ENCODE assay signal across 8 cellular contexts in the genomic region with DNA sequence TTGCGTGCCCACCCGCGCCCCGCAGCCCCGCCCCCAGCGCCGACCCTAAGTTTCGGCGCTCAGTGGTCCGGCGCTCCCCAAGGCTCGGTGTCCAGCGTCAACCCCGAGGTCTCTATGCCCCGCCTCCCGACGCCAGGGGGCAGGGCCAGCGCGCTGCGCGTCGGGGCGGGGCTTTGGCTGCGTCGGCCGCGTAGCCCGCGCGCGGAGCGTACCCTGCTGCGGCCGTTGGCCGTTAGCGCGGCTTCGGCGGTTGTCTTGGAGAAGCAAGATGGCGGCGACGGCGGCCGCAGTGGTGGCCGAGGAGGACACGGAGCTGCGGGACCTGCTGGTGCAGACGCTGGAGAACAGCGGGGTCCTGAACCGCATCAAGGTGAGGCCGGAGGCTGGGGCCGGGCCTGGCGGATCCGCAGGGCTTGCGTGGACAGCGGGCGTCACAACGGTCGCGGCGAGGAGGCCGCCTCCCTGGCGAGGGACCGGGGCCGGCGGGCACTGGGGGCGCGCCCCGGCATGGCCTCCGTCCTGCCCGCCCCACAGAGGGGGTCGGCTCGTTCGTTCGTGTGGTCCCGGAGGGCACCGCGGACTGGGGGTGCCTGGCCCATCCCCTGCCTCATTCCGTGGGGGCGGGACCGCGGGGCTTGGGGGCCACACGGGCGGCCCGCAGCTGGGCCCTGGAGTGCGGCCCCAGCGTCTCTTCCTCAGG. TPM values are rescaled to one million over a fixed set of nuclear protein-coding genes. Genes with fewer than 3 reads are reported as not detected.
A peak's percentile ranks its signal among the peaks of the same experiment; 100 is the strongest.
DNase-seq lines count a peak whose midpoint lies in the region; FAIRE-seq and TF ChIP-seq lines count a peak whose summit lies in the region.

A gene with protein sequence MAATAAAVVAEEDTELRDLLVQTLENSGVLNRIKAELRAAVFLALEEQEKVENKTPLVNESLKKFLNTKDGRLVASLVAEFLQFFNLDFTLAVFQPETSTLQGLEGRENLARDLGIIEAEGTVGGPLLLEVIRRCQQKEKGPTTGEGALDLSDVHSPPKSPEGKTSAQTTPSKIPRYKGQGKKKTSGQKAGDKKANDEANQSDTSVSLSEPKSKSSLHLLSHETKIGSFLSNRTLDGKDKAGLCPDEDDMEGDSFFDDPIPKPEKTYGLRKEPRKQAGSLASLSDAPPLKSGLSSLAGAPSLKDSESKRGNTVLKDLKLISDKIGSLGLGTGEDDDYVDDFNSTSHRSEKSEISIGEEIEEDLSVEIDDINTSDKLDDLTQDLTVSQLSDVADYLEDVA (plus strand): TSS at position 253 of the 700 bp plus-strand sequence. CDS start 16 bp downstream, at position 269.

- no peaks in the 10 kb centered on the region for H3K9me3 ChIP-seq in CD4-positive, alpha-beta memory T cell (ENCODE audit: control insufficient read depth in 1 of 2, low read length in 2 of 2)
- H3K9me3 ChIP-seq in H1 (ENCODE audit: insufficient read depth in 2 of 2, low read depth in 1 of 2, low read length in 1 of 2) (no peaks in the 10 kb centered on the region), mesenchymal stem cell (ENCODE audit: control insufficient read depth, low read length) (no peaks in the 10 kb centered on the region)

- peak within 1 kb of the TSS; percentile 81 for H3K27ac ChIP-seq in CD4-positive, alpha-beta memory T cell (ENCODE audit: low read depth, low read length)
- peak within 1 kb of the TSS; percentile 68; the same call in 1 of the 2 replicates for H3K27ac ChIP-seq in H1 (ENCODE audit: low read depth, low read length)
- no peak within 1 kb of the TSS for H3K27ac ChIP-seq in mesenchymal stem cell (ENCODE audit: low read length, poor library complexity, severe bottlenecking)

- peak within 1 kb of the TSS; percentile 90 to 95 (median 94) for H3K4me3 Mint-ChIP-seq in CD4-positive, alpha-beta memory T cell

- H4K91ac ChIP-seq in H1 (replicated peaks; ENCODE audit: insufficient read length, low read length) (peak within 1 kb of the TSS; percentile 57), mesenchymal stem cell (ENCODE audit: low read length) (peak within 1 kb of the TSS; percentile 86)

- H3K4me3 ChIP-seq in CD4-positive, alpha-beta memory T cell (ENCODE audit: low read length in 2 of 2), result peak within 1 kb of the TSS; percentile 85 to 95
- H3K4me3 ChIP-seq in H1 (ENCODE audit: extremely low read depth in 1 of 4, insufficient read depth in 2 of 4, low read depth in 3 of 4, low read length in 4 of 4), result peak within 1 kb of the TSS; percentile 80 to 90 (median 85)
- H3K4me3 ChIP-seq in mesenchymal stem cell (ENCODE audit: insufficient read depth in 1 of 2, low read depth in 1 of 2, low read length in 2 of 2), result peak within 1 kb of the TSS; percentile 95 to 96

- TF ChIP-seq RAD21 in H1 (IDR thresholded peaks at IDR 0.05 in 1 of 2, conservative IDR thresholded peaks at IDR 0.05 in 1 of 2; ENCODE audit: low read depth in 2 of 2, low read length in 2 of 2), result no peak

- peak; percentile 81 to 89 (median 87) for DNase-seq in CD4-positive, alpha-beta memory T cell
- DNase-seq in GM20000 (ENCODE audit: low spot score), result peak; percentile 99
- peak; percentile 98 for DNase-seq in HT-29 (ENCODE audit: low spot score)
- DNase-seq in NOMO-1 (lab: John Stamatoyannopoulos, UW; ENCODE audit: unreplicated experiment in 2 of 2), result peak; percentile 93 to 97
- DNase-seq in activated CD8-positive, alpha-beta memory T cell treated with anti-CD3 and anti-CD28 coated beads for 4 hours (ENCODE audit: low read depth in 2 of 2), result peak; percentile 78 to 85
- peak; percentile 84 to 95 for DNase-seq in H1 (ENCODE audit: low read depth in 1 of 2, low spot score in 2 of 2)
- peak; percentile 94 for DNase-seq in mesenchymal stem cell
- peak; percentile 80 for DNase-seq in stimulated activated CD8-positive, alpha-beta memory T cell treated with anti-CD3 and anti-CD28 coated beads, Interleukin-12 subunit alpha, Interleukin-12 subunit beta, amount 100 ng/mL, for 24 hours (ENCODE audit: extremely low read depth)

- peak within 1 kb of the TSS; percentile 65 to 93 (median 91) for H3K27ac Mint-ChIP-seq in CD4-positive, alpha-beta memory T cell

- H2BK120ac ChIP-seq in H1 (replicated peaks; ENCODE audit: low read depth, low read length) (no peak within 1 kb of the TSS), mesenchymal stem cell (ENCODE audit: low read depth, low read length) (peak within 1 kb of the TSS; percentile 27)

- no peak for TF ChIP-seq CTCF in GM20000 (IDR thresholded peaks at IDR 0.05; ENCODE audit: extremely low read depth, missing control alignments)
- no peak for TF ChIP-seq CTCF in H1 (IDR thresholded peaks at IDR 0.05; ENCODE audit: control extremely low read depth in 1 of 3, insufficient read depth in 1 of 3, low read depth in 1 of 3, low read length in 3 of 3)

- peaks cover 13 to 19% of the 10 kb centered on the region in 2 donors for H3K36me3 Mint-ChIP-seq in CD4-positive, alpha-beta memory T cell

- no peak within 1 kb of the TSS for H2BK12ac ChIP-seq in H1 (ENCODE audit: low read depth, low read length)
- peak within 1 kb of the TSS in 1 of 2 experiments; percentile 59 for H2BK12ac ChIP-seq in mesenchymal stem cell (ENCODE audit: low read length in 2 of 2)

- peaks cover 13% of the 10 kb centered on the region for H3K79me1 ChIP-seq in H1 (ENCODE audit: low read depth, low read length)
- H3K79me1 ChIP-seq in mesenchymal stem cell (replicated peaks; ENCODE audit: low read length, poor library complexity, severe bottlenecking), result peaks cover 19% of the 10 kb centered on the region

- peaks cover 38% of the 10 kb centered on the region for H3K4me1 ChIP-seq in CD4-positive, alpha-beta memory T cell (ENCODE audit: insufficient read depth, low read length)
- H3K4me1 ChIP-seq in H1 (replicated peaks in 1 of 4; ENCODE audit: control insufficient read depth in 3 of 4, insufficient read depth in 4 of 4, low read length in 3 of 4) (peaks cover 0 to 8% (median 4%) of the 10 kb centered on the region in 4 experiments; a peak in 5 of 7 replicates), mesenchymal stem cell (ENCODE audit: control insufficient read depth, insufficient read depth, low read depth, low read length) (peaks cover 9% of the 10 kb centered on the region)

- H3K56ac ChIP-seq in H1 (replicated peaks; ENCODE audit: insufficient read length, low read depth, low read length), result peak within 1 kb of the TSS; percentile 83

- H3K18ac ChIP-seq in H1 (ENCODE audit: extremely low read depth, low read length) (no peak within 1 kb of the TSS; the same call in 1 of the 2 replicates), mesenchymal stem cell (ENCODE audit: low read depth in 1 of 2, low read length in 2 of 2) (peak within 1 kb of the TSS; percentile 86 to 92)

- H3K9ac ChIP-seq in H1 (replicated peaks in 1 of 4; ENCODE audit: extremely low read depth in 1 of 4, low read depth in 3 of 4, low read length in 3 of 4) (peak within 1 kb of the TSS; percentile 84 to 89 (median 86)), mesenchymal stem cell (ENCODE audit: low read length) (peak within 1 kb of the TSS; percentile 89)

- H3K79me2 ChIP-seq in H1 (ENCODE audit: control insufficient read depth in 1 of 2, insufficient read depth in 2 of 2, low read length in 2 of 2), result peaks cover 4 to 72% of the 10 kb centered on the region in 2 experiments

- peaks cover 6% of the 10 kb centered on the region; the same call in 1 of the 2 replicates for H3K23me2 ChIP-seq in H1 (ENCODE audit: low read depth, low read length)

- H3K4me2 ChIP-seq in H1 (ENCODE audit: insufficient read depth in 1 of 2, low read depth in 2 of 2, low read length in 2 of 2) (peak within 1 kb of the TSS; percentile 83 to 91), mesenchymal stem cell (ENCODE audit: low read length, poor library complexity, severe bottlenecking) (peak within 1 kb of the TSS; percentile 100)

- H3K14ac ChIP-seq in H1 (ENCODE audit: insufficient read length), result no peak within 1 kb of the TSS
- H3K14ac ChIP-seq in mesenchymal stem cell (ENCODE audit: low read length in 2 of 2), result peak within 1 kb of the TSS in 1 of 2 experiments; percentile 82

- CTCF ChIA-PET in CD4-positive, alpha-beta memory T cell (lab: Charles Lee; ENCODE audit: partially characterized antibody), result interaction anchor here (0.7 to 5.9 kb wide), 16 partner anchors 10 to 142 kb away, joined by 3 to 40 read pairs (median 4); no protein-coding TSS in a partner anchor
- CTCF ChIA-PET in H1 (lab: Charles Lee; ENCODE audit: partially characterized antibody), result interaction anchor here (0.7 to 2.5 kb wide), 8 partner anchors 10 to 143 kb away, joined by 3 to 13 read pairs (median 3); a partner anchor contains a TSS

- peaks cover 21 to 35% (median 30%) of the 10 kb centered on the region in 4 donors for H3K4me1 Mint-ChIP-seq in CD4-positive, alpha-beta memory T cell

- WGBS in H1 (ENCODE audit: extremely low coverage in 1 of 2, insufficient coverage in 1 of 2, insufficient read length in 1 of 2, insufficient replicate concordance in 2 of 2, low coverage in 1 of 2, low lambda C conversion rate in 2 of 2, missing lambda C conversion rate in 1 of 2), 2 experiments, result 2% methylated on average over 21 of the region's 87 CpGs; no CpG with 5 or more reads in 1 of the 2 experiments
- WGBS in mesenchymal stem cell, result under 1% methylated on average over 80 of the region's 87 CpGs

- H2AFZ ChIP-seq in H1 (ENCODE audit: low read length) (no peak within 1 kb of the TSS; the same call in 1 of the 2 replicates), mesenchymal stem cell (ENCODE audit: low read depth, low read length) (peak within 1 kb of the TSS; percentile 94)

- no peaks in the 10 kb centered on the region for H3K9me3 Mint-ChIP-seq in CD4-positive, alpha-beta memory T cell

- no peak for TF ChIP-seq EP300 in H1 (IDR thresholded peaks at IDR 0.05; ENCODE audit: borderline replicate concordance in 1 of 2, low read depth in 2 of 2, low read length in 2 of 2)

- H3K4ac ChIP-seq in H1 (replicated peaks; ENCODE audit: insufficient read length, low read depth, low read length) (no peak within 1 kb of the TSS), mesenchymal stem cell (ENCODE audit: low read depth in 1 of 2, low read length in 2 of 2) (peak within 1 kb of the TSS; percentile 40 to 64)

- no peaks in the 10 kb centered on the region for H3K27me3 ChIP-seq in CD4-positive, alpha-beta memory T cell (ENCODE audit: insufficient read depth, low read length)
- H3K27me3 ChIP-seq in H1 (replicated peaks in 1 of 4; ENCODE audit: control insufficient read depth in 3 of 4, extremely low read depth in 1 of 4, insufficient read depth in 3 of 4, low read length in 3 of 4) (no peaks in the 10 kb centered on the region), mesenchymal stem cell (ENCODE audit: control insufficient read depth in 1 of 2, insufficient read depth in 1 of 2, low read length in 2 of 2) (no peaks in the 10 kb centered on the region)

- H2AK5ac ChIP-seq in H1 (ENCODE audit: low read depth, low read length) (no peak within 1 kb of the TSS), mesenchymal stem cell (ENCODE audit: low read length, severe bottlenecking) (no peak within 1 kb of the TSS)

- H3K23ac ChIP-seq in H1 (ENCODE audit: insufficient read length), result no peak within 1 kb of the TSS
- H3K23ac ChIP-seq in mesenchymal stem cell (ENCODE audit: low read length in 2 of 2), result peak within 1 kb of the TSS in 1 of 2 experiments; percentile 92

- H4K8ac ChIP-seq in H1 (ENCODE audit: extremely low read depth, insufficient read depth, low read length) (peak within 1 kb of the TSS; percentile 93), mesenchymal stem cell (ENCODE audit: low read length) (peak within 1 kb of the TSS; percentile 82)

- peak within 1 kb of the TSS; percentile 93 for H4K5ac ChIP-seq in H1 (ENCODE audit: insufficient read length, low read depth, low read length)

- H2BK5ac ChIP-seq in H1 (ENCODE audit: low read depth, low read length) (peak within 1 kb of the TSS; percentile 84), mesenchymal stem cell (ENCODE audit: low read depth, low read length, poor library complexity, severe bottlenecking) (peak within 1 kb of the TSS; percentile 90)

- intact Hi-C loops in CD4-positive, alpha-beta memory T cell (cut with micrococcal nuclease), result loop anchor here (1.0 to 2.0 kb wide), 7 partner anchors 42 to 372 kb away; a partner anchor contains a TSS

- FAIRE-seq in H1 (lab: Jason Lieb, UNC), result no peak

- no peaks in the 10 kb centered on the region for H3K36me3 ChIP-seq in CD4-positive, alpha-beta memory T cell (ENCODE audit: insufficient read depth, low read length)
- H3K36me3 ChIP-seq in H1 (ENCODE audit: control insufficient read depth in 2 of 4, insufficient read depth in 4 of 4, low read length in 3 of 4) (peaks cover 2 to 41% (median 10%) of the 10 kb centered on the region in 4 experiments; a peak in 6 of 8 replicates), mesenchymal stem cell (ENCODE audit: control insufficient read depth in 1 of 2, insufficient read depth in 2 of 2, low read depth in 1 of 2, low read length in 2 of 2) (peaks cover 0 to 11% of the 10 kb centered on the region in 2 experiments)

- H2BK15ac ChIP-seq in H1 (ENCODE audit: low read length) (no peak within 1 kb of the TSS), mesenchymal stem cell (ENCODE audit: low read depth, poor library complexity, severe bottlenecking) (peak within 1 kb of the TSS; percentile 69)

- peak; percentile 47 to 84 for TF ChIP-seq POLR2A in H1 (IDR thresholded peaks at IDR 0.05; ENCODE audit: control extremely low read depth in 1 of 2, low read depth in 2 of 2, low read length in 2 of 2)

- no peak within 1 kb of the TSS for H2BK20ac ChIP-seq in H1 (ENCODE audit: low read length)

- POLR2A ChIA-PET in CD4-positive, alpha-beta memory T cell (lab: Charles Lee; ENCODE audit: partially characterized antibody), result interaction anchor here (0.6 to 4.0 kb wide), 29 partner anchors 9 to 143 kb away, joined by 3 to 41 read pairs (median 4); a partner anchor contains a TSS
- POLR2A ChIA-PET in H1 (lab: Charles Lee; ENCODE audit: partially characterized antibody), result interaction anchor here (0.6 to 2.9 kb wide), 14 partner anchors 8 to 373 kb away, joined by 3 to 11 read pairs (median 4); a partner anchor contains a TSS

- peaks cover 6 to 8% of the 10 kb centered on the region in 2 experiments for H4K20me1 ChIP-seq in H1 (replicated peaks in 1 of 2; ENCODE audit: control insufficient read depth in 1 of 2, insufficient read depth in 2 of 2, low read length in 2 of 2)

- no peaks in the 10 kb centered on the region for H3K27me3 Mint-ChIP-seq in CD4-positive, alpha-beta memory T cell

RNA-seq across cellular contexts. Expression of the gene that starts here (rescaled TPM):
- 10 to 100 TPM; 19.5 to 24.9 TPM for total RNA-seq in CD4-positive, alpha-beta memory T cell
- 1 to 10 TPM; 4.1 to 4.4 TPM for polyA plus RNA-seq in CD4-positive, alpha-beta memory T cell
- 26.5 and 28.4 TPM in 2 replicates for total RNA-seq in HT-29 (2014; rRNA removed; shearing (Covaris generic))
- 31.2 and 33.8 TPM in 2 replicates for total RNA-seq in H1 (2021; fragmentation: NEBNext Ultra II Directional; extraction: Animal tissue kit (Norgen Biotek cat#: 25700))
- 9.9 and 12.0 TPM in 2 replicates for polyA plus RNA-seq in H1 (2011; rRNA removed)
- polyA plus RNA-seq in H1 (2011; cell fraction: cytosol; rRNA removed), result 20.6 TPM
- 14.2 TPM for polyA plus RNA-seq in H1 (2011; cell fraction: nucleus; rRNA removed)
- 13.6 to 28.7 TPM (median 18.0 TPM) in 4 replicates for polyA plus RNA-seq in H1 (2012, experiment 1 of 2)
- polyA plus RNA-seq in H1 (2012, experiment 2 of 2), result 3.0 TPM
- 15.2 TPM for polyA plus RNA-seq in H1 (2013, experiment 1 of 2)
- polyA plus RNA-seq in H1 (2013, experiment 2 of 2), result 14.7 TPM
- polyA minus RNA-seq in H1 (2011; rRNA and poly(A)+ RNA removed), result 11.1 and 11.4 TPM in 2 replicates
- 12.2 TPM for polyA minus RNA-seq in H1 (2011; cell fraction: cytosol; rRNA and poly(A)+ RNA removed)
- polyA minus RNA-seq in H1 (2011; cell fraction: nucleus; rRNA and poly(A)+ RNA removed), result 23.6 TPM
- 6.9 TPM for polyA plus RNA-seq in mesenchymal stem cell (2013, experiment 1 of 2)
- 7.1 TPM for polyA plus RNA-seq in mesenchymal stem cell (2013, experiment 2 of 2)
